Comparison of ENCODE assay signal across 8 cellular contexts in genomic region chr3:9732080-9732752, GRCh38. TPM values are rescaled to one million over a fixed set of nuclear protein-coding genes. Genes with fewer than 3 reads are reported as not detected.
A peak's percentile ranks its signal among the peaks of the same experiment; 100 is the strongest.
DNase-seq lines count a peak whose midpoint lies in the region; ATAC-seq, FAIRE-seq and TF ChIP-seq lines count a peak whose summit lies in the region.

No MANE protein-coding gene starts in this region.

- CTCF ChIA-PET in K562 (lab: Yijun Ruan, JAX; ENCODE audit: low intra/inter-chr PET ratio) = no interaction called here

- H3K9ac ChIP-seq in K562 (ENCODE audit: insufficient read depth in 1 of 2, low read depth in 2 of 2, low read length in 2 of 2) = peak overlapping the region; percentile 99 to 100

- H3K9me3 ChIP-seq in SJSA1 (replicated peaks) = 0 out of 2 replicates have a peak, but pooled peaks cover 3% of the 10 kb centered on the region
- no peaks in the 10 kb centered on the region for H3K9me3 ChIP-seq in K562 (replicated peaks; ENCODE audit: control insufficient read depth, insufficient read depth, low read depth, low read length)

- peak overlapping the region; percentile 91 for H3K4me2 ChIP-seq in K562 (ENCODE audit: insufficient read depth, low read length)

- H3K4me1 ChIP-seq in SJSA1 (replicated peaks) (peaks cover 14% of the 10 kb centered on the region), K562 (replicated peaks in 1 of 2; ENCODE audit: control insufficient read depth in 2 of 2, insufficient read depth in 2 of 2, low read length in 2 of 2) (peaks cover 28 to 29% of the 10 kb centered on the region in 2 experiments)

- ATAC-seq in HG02678 (IDR thresholded peaks at IDR 0.05; ENCODE audit: unreplicated experiment) = peak; percentile 7
- peak; percentile 54 for ATAC-seq in K562

- no peak for TF ChIP-seq POLR2A in K562 (conservative IDR thresholded peaks at IDR 0.05)

- H3K27ac ChIP-seq in SJSA1 = peak overlapping the region; percentile 100
- H3K27ac ChIP-seq in K562 (ENCODE audit: extremely low read depth, low read depth, low read length) = peak overlapping the region; percentile 100

- DNase-seq in GM03348 (ENCODE audit: low spot score) = peak; percentile 49
- DNase-seq in SJSA1 (ENCODE audit: low read depth in 1 of 2, low spot score in 2 of 2) = no peak
- peak; percentile 39 to 64 (median 64) for DNase-seq in K562 (ENCODE audit: extremely low read depth in 1 of 4, low spot score in 3 of 4)
- DNase-seq in iris pigment epithelial cell (ENCODE audit: low read depth) = peak; percentile 15
- peak; percentile 8 for DNase-seq in stimulated activated CD8-positive, alpha-beta memory T cell treated with anti-CD3 and anti-CD28 coated beads, Interleukin-12 subunit alpha, Interleukin-12 subunit beta, amount 100 ng/mL, for 1 hour (ENCODE audit: low read depth)
- DNase-seq in NCI-H2196 (lab: John Stamatoyannopoulos, UW; ENCODE audit: unreplicated experiment) = no peak
- no peak for DNase-seq in cerebellar cortex (ENCODE audit: low spot score)

- in situ Hi-C loops in K562 (cut with MboI) = no loop called here

- H3K4me3 ChIP-seq in SJSA1 (peak overlapping the region; percentile 95), K562 (peak overlapping the region; percentile 93)

- no peak for TF ChIP-seq CTCF in K562 (IDR thresholded peaks at IDR 0.05 in 2 of 3, conservative IDR thresholded peaks at IDR 0.05 in 1 of 3; ENCODE audit: insufficient read depth in 2 of 3, low read depth in 1 of 3, low read length in 3 of 3)

- H2AFZ ChIP-seq in K562 (ENCODE audit: low read depth, low read length) = peak overlapping the region; percentile 100

- TF ChIP-seq EP300 in K562 (IDR thresholded peaks at IDR 0.05; ENCODE audit: low read length) = no peak

- BruUV-seq in K562 (replicated peaks; lab: Mats Ljungman, UMichigan) = no TSS peak

- WGBS in K562 (ENCODE audit: insufficient coverage, low coverage, missing lambda C conversion rate) = 1% methylated on average over 34 of the region's 42 CpGs

- peaks cover 18% of the 10 kb centered on the region for H4K20me1 ChIP-seq in K562 (replicated peaks; ENCODE audit: control insufficient read depth, insufficient read depth, low read length)

- H3K27me3 ChIP-seq in SJSA1 (replicated peaks) (no peaks in the 10 kb centered on the region), K562 (ENCODE audit: control insufficient read depth in 2 of 2, insufficient read depth in 2 of 2, low read length in 2 of 2) (no peaks in the 10 kb centered on the region)

- no peak for TF ChIP-seq RAD21 in K562 (CRISPR knock-in tag; conservative IDR thresholded peaks at IDR 0.05 in 1 of 2, IDR thresholded peaks at IDR 0.05 in 1 of 2)

- no peaks in the 10 kb centered on the region for H3K9me1 ChIP-seq in K562 (ENCODE audit: control insufficient read depth, insufficient read depth, low read length)

- H3K36me3 ChIP-seq in SJSA1 (peaks cover 52% of the 10 kb centered on the region), K562 (ENCODE audit: control insufficient read depth, insufficient read depth, low read length) (peaks cover 43% of the 10 kb centered on the region)

- no peak for FAIRE-seq in K562 (lab: Jason Lieb, UNC)

- intact Hi-C loops in K562 (cut with micrococcal nuclease) = no loop called here

- POLR2A ChIA-PET in K562 (lab: Yijun Ruan, JAX) = interaction anchor here (0.6 to 5.9 kb wide), 18 partner anchors 7 to 588 kb away, joined by 3 to 60 read pairs (median 4); partner anchors contain the start of genes ARPC4, OGG1, SEC13 and THUMPD3

- peaks cover 50% of the 10 kb centered on the region for H3K79me2 ChIP-seq in K562 (ENCODE audit: control insufficient read depth, insufficient read depth, low read length)

TF ChIP-seq in K562, 482 proteins besides CTCF, POLR2A, EP300 and RAD21 (continues in another document):
- TF ChIP-seq ZNF239 (CRISPR knock-in tag; IDR thresholded peaks at IDR 0.05) (no peak), JUNB (CRISPR knock-in tag; conservative IDR thresholded peaks at IDR 0.05) (no peak)

RNA-seq across cellular contexts. Expression of gene BRPF1, which starts 0.7 kb away (rescaled TPM):
- total RNA-seq in SJSA1 (2014; rRNA removed; shearing (Covaris generic)) = 12.2 and 18.5 TPM in 2 replicates
- 33.6 and 67.8 TPM in 2 replicates for total RNA-seq in K562 (2011; cell fraction: chromatin; rRNA removed; ENCODE audit: low replicate concordance)
- 33.7 and 49.2 TPM in 2 replicates for total RNA-seq in K562 (2011; cell fraction: nucleolus; rRNA removed)
- 26.6 and 32.0 TPM in 2 replicates for total RNA-seq in K562 (2011; cell fraction: nucleoplasm; rRNA removed)
- total RNA-seq in K562 (2014; rRNA removed) = 29.9 and 38.9 TPM in 2 replicates
- total RNA-seq in K562 (2014; rRNA removed; fragmentation: Illumina TruSeq; extraction: Trizol) = 12.6 and 13.5 TPM in 2 replicates
- 23.5 and 25.5 TPM in 2 replicates for total RNA-seq in K562 (2015; rRNA removed; fragmentation: Illumina TruSeq; extraction: Trizol)
- 40.2 and 40.6 TPM in 2 replicates for total RNA-seq in K562 (2021)
- polyA plus RNA-seq in K562 (2011; rRNA removed) = 12.7 and 16.6 TPM in 2 replicates
- polyA plus RNA-seq in K562 (2011; cell fraction: cytosol; rRNA removed) = 12.3 and 19.3 TPM in 2 replicates
- polyA plus RNA-seq in K562 (2011; cell fraction: nucleus; rRNA removed) = 46.8 and 95.4 TPM in 2 replicates
- 23.7 and 24.3 TPM in 2 replicates for polyA plus RNA-seq in K562 (2012)
- polyA plus RNA-seq in K562 (2014; fragmentation: Illumina TruSeq; extraction: Trizol) = 26.7 and 30.5 TPM in 2 replicates
- polyA plus RNA-seq in K562 (2014; fragmentation: Nextera tagmentation; extraction: Ambion mirVana) = 1 to 10 TPM; 1.1 to 1.4 TPM
- 26.0 and 32.8 TPM in 2 replicates for polyA plus RNA-seq in K562 (2014; rRNA removed)
- 14.6 and 16.9 TPM in 2 replicates for polyA minus RNA-seq in K562 (2011; rRNA and poly(A)+ RNA removed)
- 15.2 and 22.2 TPM in 2 replicates for polyA minus RNA-seq in K562 (2011; cell fraction: cytosol; rRNA and poly(A)+ RNA removed)
- polyA minus RNA-seq in K562 (2011; cell fraction: nucleus; rRNA and poly(A)+ RNA removed) = 24.9 and 29.5 TPM in 2 replicates

RNA-seq across cellular contexts. Expression of gene OGG1, which starts 17.5 kb away (rescaled TPM):
- total RNA-seq in SJSA1 (2014; rRNA removed; shearing (Covaris generic)) = 18.8 and 24.4 TPM in 2 replicates
- total RNA-seq in K562 (2011; cell fraction: chromatin; rRNA removed; ENCODE audit: low replicate concordance) = 74.9 and 150 TPM in 2 replicates
- total RNA-seq in K562 (2011; cell fraction: nucleolus; rRNA removed) = 93.6 and 122 TPM in 2 replicates
- 99.4 and 140 TPM in 2 replicates for total RNA-seq in K562 (2011; cell fraction: nucleoplasm; rRNA removed)
- total RNA-seq in K562 (2014; rRNA removed) (27.6 and 39.3 TPM in 2 replicates), K562 (2014; rRNA removed; fragmentation: Illumina TruSeq; extraction: Trizol) (14.6 and 18.2 TPM in 2 replicates), K562 (2015; rRNA removed; fragmentation: Illumina TruSeq; extraction: Trizol) (26.4 and 27.5 TPM in 2 replicates), K562 (2021) (23.6 and 25.7 TPM in 2 replicates)
- polyA plus RNA-seq in K562 (2011; rRNA removed) (26.6 and 31.0 TPM in 2 replicates), K562 (2014; fragmentation: Illumina TruSeq; extraction: Trizol) (32.3 and 33.0 TPM in 2 replicates), K562 (2014; fragmentation: Nextera tagmentation; extraction: Ambion mirVana) (10 to 100 TPM in 1 of 2 experiments, 1 to 10 TPM in 1; 6.6 to 12.0 TPM), K562 (2014; rRNA removed) (24.4 and 26.5 TPM in 2 replicates)
- 27.6 and 51.7 TPM in 2 replicates for polyA plus RNA-seq in K562 (2011; cell fraction: cytosol; rRNA removed)
- 41.4 and 56.0 TPM in 2 replicates for polyA plus RNA-seq in K562 (2011; cell fraction: nucleus; rRNA removed)
- 23.4 and 31.1 TPM in 2 replicates for polyA plus RNA-seq in K562 (2012)
- 38.9 and 47.9 TPM in 2 replicates for polyA minus RNA-seq in K562 (2011; rRNA and poly(A)+ RNA removed)
- polyA minus RNA-seq in K562 (2011; cell fraction: cytosol; rRNA and poly(A)+ RNA removed) = 16.7 and 29.9 TPM in 2 replicates
- 52.4 and 57.1 TPM in 2 replicates for polyA minus RNA-seq in K562 (2011; cell fraction: nucleus; rRNA and poly(A)+ RNA removed)

RNA-seq across cellular contexts. Expression of gene CPNE9, which starts 28.6 kb away (rescaled TPM):
- not detected in 2 replicates for total RNA-seq in SJSA1 (2014; rRNA removed; shearing (Covaris generic))
- total RNA-seq in K562 (2011; cell fraction: chromatin; rRNA removed; ENCODE audit: low replicate concordance) = not detected in 2 replicates
- total RNA-seq in K562 (2011; cell fraction: nucleolus; rRNA removed) = not detected in 2 replicates
- total RNA-seq in K562 (2011; cell fraction: nucleoplasm; rRNA removed) = 0.46 TPM in 1 of 2 replicates, not detected in the other
- total RNA-seq in K562 (2014; rRNA removed) = 0.49 TPM in 1 of 2 replicates, not detected in the other
- 0.22 TPM in 1 of 2 replicates, not detected in the other for total RNA-seq in K562 (2014; rRNA removed; fragmentation: Illumina TruSeq; extraction: Trizol)
- 0.33 TPM in 1 of 2 replicates, not detected in the other for total RNA-seq in K562 (2015; rRNA removed; fragmentation: Illumina TruSeq; extraction: Trizol)
- not detected in 2 replicates for total RNA-seq in K562 (2021)
- polyA plus RNA-seq in K562 (2011; rRNA removed) = 0.19 and 0.33 TPM in 2 replicates
- polyA plus RNA-seq in K562 (2011; cell fraction: cytosol; rRNA removed) = 0.03 and 0.34 TPM in 2 replicates
- polyA plus RNA-seq in K562 (2011; cell fraction: nucleus; rRNA removed) = 0.33 and 0.48 TPM in 2 replicates
- polyA plus RNA-seq in K562 (2012) = 0.36 and 0.91 TPM in 2 replicates
- polyA plus RNA-seq in K562 (2014; fragmentation: Illumina TruSeq; extraction: Trizol) = 0.51 TPM in 1 of 2 replicates, not detected in the other
- under 1 TPM; 0.25 to 0.56 TPM for polyA plus RNA-seq in K562 (2014; fragmentation: Nextera tagmentation; extraction: Ambion mirVana)
- polyA plus RNA-seq in K562 (2014; rRNA removed) = 0.24 and 0.34 TPM in 2 replicates
- polyA minus RNA-seq in K562 (2011; rRNA and poly(A)+ RNA removed) = not detected in 2 replicates
- not detected in 2 replicates for polyA minus RNA-seq in K562 (2011; cell fraction: cytosol; rRNA and poly(A)+ RNA removed)
- polyA minus RNA-seq in K562 (2011; cell fraction: nucleus; rRNA and poly(A)+ RNA removed) = not detected in 2 replicates

RNA-seq across cellular contexts. Expression of gene CAMK1, which starts 37.5 kb away (rescaled TPM):
- 10.0 and 11.8 TPM in 2 replicates for total RNA-seq in SJSA1 (2014; rRNA removed; shearing (Covaris generic))
- 2.0 and 4.8 TPM in 2 replicates for total RNA-seq in K562 (2011; cell fraction: chromatin; rRNA removed; ENCODE audit: low replicate concordance)
- 4.2 and 4.6 TPM in 2 replicates for total RNA-seq in K562 (2011; cell fraction: nucleolus; rRNA removed)
- 2.3 and 3.2 TPM in 2 replicates for total RNA-seq in K562 (2011; cell fraction: nucleoplasm; rRNA removed)
- total RNA-seq in K562 (2014; rRNA removed) (10.7 and 13.9 TPM in 2 replicates), K562 (2014; rRNA removed; fragmentation: Illumina TruSeq; extraction: Trizol) (4.4 and 4.7 TPM in 2 replicates), K562 (2015; rRNA removed; fragmentation: Illumina TruSeq; extraction: Trizol) (6.1 and 6.6 TPM in 2 replicates), K562 (2021) (5.2 and 6.2 TPM in 2 replicates)
- polyA plus RNA-seq in K562 (2011; rRNA removed) (7.3 and 8.4 TPM in 2 replicates), K562 (2014; fragmentation: Illumina TruSeq; extraction: Trizol) (6.0 and 6.2 TPM in 2 replicates), K562 (2014; fragmentation: Nextera tagmentation; extraction: Ambion mirVana) (under 1 TPM; 0.23 to 0.39 TPM), K562 (2014; rRNA removed) (7.7 and 10.6 TPM in 2 replicates)
- polyA plus RNA-seq in K562 (2011; cell fraction: cytosol; rRNA removed) = 5.8 and 12.1 TPM in 2 replicates
- polyA plus RNA-seq in K562 (2011; cell fraction: nucleus; rRNA removed) = 6.0 and 9.9 TPM in 2 replicates
- 7.7 and 9.7 TPM in 2 replicates for polyA plus RNA-seq in K562 (2012)
- 2.6 and 2.9 TPM in 2 replicates for polyA minus RNA-seq in K562 (2011; rRNA and poly(A)+ RNA removed)
- polyA minus RNA-seq in K562 (2011; cell fraction: cytosol; rRNA and poly(A)+ RNA removed) = 3.1 and 3.6 TPM in 2 replicates
- 1.3 and 2.4 TPM in 2 replicates for polyA minus RNA-seq in K562 (2011; cell fraction: nucleus; rRNA and poly(A)+ RNA removed)

Comparison
In these comparisons a context has a peak if more than half of its experiments do, and no peak if none do; other contexts are left out.
1. DNase-seq: peak in GM03348 (single experiment), K562 (4 of 4), iris pigment epithelial cell (single experiment) and stimulated activated CD8-positive, alpha-beta memory T cell treated with anti-CD3 and anti-CD28 coated beads, Interleukin-12 subunit alpha, Interleukin-12 subunit beta, amount 100 ng/mL, for 1 hour (single experiment); none in SJSA1 (0 of 2), NCI-H2196 (single experiment) and cerebellar cortex (single experiment).